Comparison of ENCODE assay signal across 8 cellular contexts in genomic region chr2:234494361-234495075, GRCh38. TPM values are rescaled to one million over a fixed set of nuclear protein-coding genes. Genes with fewer than 3 reads are reported as not detected.
A peak's percentile ranks its signal among the peaks of the same experiment; 100 is the strongest.
DNase-seq lines count a peak whose midpoint lies in the region; ATAC-seq, FAIRE-seq and TF ChIP-seq lines count a peak whose summit lies in the region.

No MANE protein-coding gene starts in this region.

- DNase-seq in heart right ventricle (no peak), Right ventricle myocardium inferior (ENCODE audit: missing footprints) (no peak), Peyer's patch (peak in 1 of 3 donors; percentile 56), GF-D8 (lab: John Stamatoyannopoulos, UW) (no peak), OCI-M1 (lab: John Stamatoyannopoulos, UW) (no peak), HK-2 (ENCODE audit: unreplicated experiment) (no peak)

- H3K9me3 ChIP-seq in heart right ventricle (no peaks in the 10 kb centered on the region), Peyer's patch (no peaks in the 10 kb centered on the region), neuron (ENCODE audit: low read length) (no peaks in the 10 kb centered on the region)

- peak overlapping the region in 2 of 10 donors; percentile 69 to 93 for H3K27ac ChIP-seq in heart right ventricle
- H3K27ac ChIP-seq in Peyer's patch = peak overlapping the region; percentile 31 to 94 (median 86)

- H3K4me1 ChIP-seq in heart right ventricle (peaks cover 7 to 46% (median 27%) of the 10 kb centered on the region in 9 donors), Peyer's patch (peaks cover 0 to 16% (median 5%) of the 10 kb centered on the region in 4 donors), neuron (ENCODE audit: insufficient read depth, low read length) (peaks cover 17% of the 10 kb centered on the region)

- 46 to 50% methylated on average over 8 of the region's 8 CpGs for WGBS in heart right ventricle, 2 donors

- intact Hi-C loops in heart right ventricle (cut with DNase I) (loop anchor here in 4 of 10 donors (5.0 kb wide), 3 partner anchors 57 to 207 kb away; no protein-coding TSS in a partner anchor), Right ventricle myocardium inferior (cut with DNase I) (loop anchor here (10.0 kb wide), 1 partner anchor 50 kb away; no protein-coding TSS in a partner anchor)

- H3K36me3 ChIP-seq in heart right ventricle (no peaks in the 10 kb centered on the region), Peyer's patch (no peaks in the 10 kb centered on the region), neuron (ENCODE audit: insufficient read depth, low read length) (no peaks in the 10 kb centered on the region)

- TF ChIP-seq CTCF in heart right ventricle (IDR thresholded peaks at IDR 0.05) = no peak
- TF ChIP-seq CTCF in Peyer's patch (IDR thresholded peaks at IDR 0.05) = no peak

- no peak for TF ChIP-seq POLR2A in Peyer's patch (IDR thresholded peaks at IDR 0.05)

- no peak overlapping the region for H2AFZ ChIP-seq in neuron (ENCODE audit: low read depth, low read length)

- H3K27me3 ChIP-seq in heart right ventricle = peaks cover 0 to 26% (median 16%) of the 10 kb centered on the region in 7 donors
- H3K27me3 ChIP-seq in Peyer's patch = no peaks in the 10 kb centered on the region
- no peaks in the 10 kb centered on the region for H3K27me3 ChIP-seq in neuron (ENCODE audit: insufficient read depth, low read length)

- peak; percentile 31 for FAIRE-seq in endometrium (lab: Jason Lieb, UNC)

- no peak for ATAC-seq in heart right ventricle
- no peak for ATAC-seq in Right ventricle myocardium inferior

- H3K4me3 ChIP-seq in heart right ventricle (peak overlapping the region in 8 of 10 donors; percentile 56 to 80 (median 68)), Peyer's patch (peak overlapping the region; percentile 69 to 90 (median 76)), neuron (ENCODE audit: low read length) (peak overlapping the region; percentile 80)

RNA-seq across cellular contexts. Expression of gene ARL4C, which starts 2.4 kb away (rescaled TPM):
- total RNA-seq in heart right ventricle = 10 to 100 TPM in 1 of 10 donors, 1 to 10 TPM in 9; 1.1 to 13.3 (median 3.1) TPM
- polyA plus RNA-seq in heart right ventricle = 1 to 10 TPM; 1.0 to 1.2 TPM
- total RNA-seq in Right ventricle myocardium inferior = 2.5 TPM
- total RNA-seq in Peyer's patch = 10 to 100 TPM in 1 of 4 donors, 1 to 10 TPM in 3; 4.5 to 23.9 (median 5.9) TPM
